Comparison of ENCODE assay signal across 14 cellular contexts in the genomic region with DNA sequence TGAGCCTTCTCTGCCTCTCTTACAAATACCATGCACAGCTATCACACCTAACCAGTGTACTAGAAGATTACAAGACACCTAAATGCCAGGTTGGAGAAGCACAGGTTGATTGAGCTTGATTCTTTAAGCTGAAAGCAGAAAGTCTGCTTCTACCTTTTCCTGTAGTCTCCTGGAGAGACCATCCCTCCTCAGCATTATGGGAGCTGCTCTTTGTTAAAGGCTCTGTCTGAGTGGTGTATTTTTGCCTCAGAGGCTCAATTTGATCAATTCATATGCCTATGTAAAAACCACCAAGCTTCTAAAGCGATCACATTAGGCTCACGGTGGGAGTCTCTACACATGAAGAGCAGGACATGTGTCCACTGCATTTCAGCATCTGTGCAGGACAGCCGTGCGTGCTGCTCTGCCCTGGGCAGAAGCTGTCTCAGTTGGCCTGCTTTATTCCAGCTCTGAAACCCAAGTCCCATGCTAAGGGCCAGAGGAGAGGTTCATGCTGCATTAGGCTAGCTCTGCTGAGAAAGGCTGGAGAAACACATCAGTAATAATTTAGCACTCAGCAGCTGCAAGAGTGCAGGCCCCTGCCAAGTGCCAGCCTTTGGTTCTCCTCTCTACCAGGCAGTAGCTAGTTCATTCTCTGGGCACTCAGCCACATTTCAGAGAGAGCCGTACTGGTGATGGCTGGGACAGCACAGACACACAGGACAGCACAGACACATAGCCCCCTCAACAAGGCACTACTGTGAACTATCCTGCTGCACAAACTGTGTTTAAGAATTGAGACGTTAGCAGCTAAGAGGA. TPM values are rescaled to one million over a fixed set of nuclear protein-coding genes. Genes with fewer than 3 reads are reported as not detected.
DNase-seq lines count a peak whose midpoint lies in the region; ATAC-seq and TF ChIP-seq lines count a peak whose summit lies in the region.
"Had no signal": no experiment of that assay in that cellular context is flagged by ENCODE, and none has a peak within 500 bp of the region (broad histone marks: within the 10 kb centered on the region; RNA-seq: fewer than 3 reads in every experiment).

No MANE protein-coding gene starts in this region.

- H3K27me3 Mint-ChIP-seq in nephron progenitor cell (ENCODE audit: low read depth, poor library complexity) = peaks cover 4% of the 10 kb centered on the region
- H3K27me3 Mint-ChIP-seq: activated naive CD4-positive, alpha-beta T cell treated with anti-CD3 and anti-CD28 coated beads, Interleukin-2, amount 10 ng/mL, durations not matched to agents 7 days and 5 days had no signal

- no peak overlapping the region for H3K4me3 ChIP-seq in BE2C (ENCODE audit: low read depth, low read length)
- no peak overlapping the region for H3K4me3 ChIP-seq in hepatocyte
- no peak overlapping the region for H3K4me3 ChIP-seq in transverse colon
- H3K4me3 ChIP-seq: BLaER1 treated with 17β-estradiol and CSF1 and Interleukin-3, amounts not matched to agents 10 nM and 100 nM; GM23248 had no signal

- no peaks in the 10 kb centered on the region for H3K9me3 Mint-ChIP-seq in nephron progenitor cell
- H3K9me3 Mint-ChIP-seq: activated naive CD4-positive, alpha-beta T cell treated with anti-CD3 and anti-CD28 coated beads, Interleukin-2, amount 10 ng/mL, durations not matched to agents 7 days and 5 days had no signal

- H2AFZ ChIP-seq in hepatocyte = no peak overlapping the region
- H2AFZ ChIP-seq: GM23248 had no signal

- intact Hi-C loops in transverse colon (cut with DNase I; ENCODE audit: low total_unique reads) = no loop called here

- H3K4me2 ChIP-seq in hepatocyte = no peak overlapping the region
- H3K4me2 ChIP-seq: BLaER1 treated with 17β-estradiol and CSF1 and Interleukin-3, amounts not matched to agents 10 nM and 100 nM had no signal

- TF ChIP-seq POLR2A in transverse colon (IDR thresholded peaks at IDR 0.05) = no peak

- H3K9me3 ChIP-seq in BE2C (no peaks in the 10 kb centered on the region), hepatocyte (ENCODE audit: low read depth) (no peaks in the 10 kb centered on the region), transverse colon (no peaks in the 10 kb centered on the region)
- H3K9me3 ChIP-seq: BLaER1 treated with 17β-estradiol and CSF1 and Interleukin-3, amounts not matched to agents 10 nM and 100 nM had no signal

- H3K27me3 ChIP-seq in BE2C (no peaks in the 10 kb centered on the region), hepatocyte (no peaks in the 10 kb centered on the region), transverse colon (no peaks in the 10 kb centered on the region)
- H3K27me3 ChIP-seq: BLaER1 treated with 17β-estradiol and CSF1 and Interleukin-3, amounts not matched to agents 10 nM and 100 nM had no signal

- in situ Hi-C loops in transverse colon (cut with MboI; ENCODE audit: low pct_ligation_motif_present in 1 of 4, low pct_unique_long_range_greater_than_20kb in 1 of 4, low sequenced_read_pairs in 3 of 4) = no loop called here

- DNase-seq in BE2C (peak; percentile 79), NCI-H2081 (lab: John Stamatoyannopoulos, UW) (peak; percentile 47 to 88), cerebellar cortex (ENCODE audit: low spot score) (peak; percentile 71), nephron progenitor cell (no peak), hepatocyte (ENCODE audit: low spot score) (no peak), transverse colon (no peak), NCI-H1048 (lab: John Stamatoyannopoulos, UW) (no peak)
- DNase-seq: activated naive CD4-positive, alpha-beta T cell treated with anti-CD3 and anti-CD28 coated beads, Interleukin-2, amount 10 ng/mL, durations not matched to agents 7 days and 5 days; GM23248; mammary epithelial cell had no signal

- H3K4me1 ChIP-seq in BE2C = peaks cover 19% of the 10 kb centered on the region
- H3K4me1 ChIP-seq in hepatocyte (ENCODE audit: insufficient read depth) = peaks cover 8% of the 10 kb centered on the region
- H3K4me1 ChIP-seq in transverse colon = no peaks in the 10 kb centered on the region
- H3K4me1 ChIP-seq: BLaER1 treated with 17β-estradiol and CSF1 and Interleukin-3, amounts not matched to agents 10 nM and 100 nM had no signal

- peak overlapping the region; percentile 95 for H3K27ac Mint-ChIP-seq in nephron progenitor cell
- H3K27ac Mint-ChIP-seq: activated naive CD4-positive, alpha-beta T cell treated with anti-CD3 and anti-CD28 coated beads, Interleukin-2, amount 10 ng/mL, durations not matched to agents 7 days and 5 days had no signal

- no peak for TF ChIP-seq CTCF in BE2C (IDR thresholded peaks at IDR 0.05; ENCODE audit: low read depth, low read length)
- TF ChIP-seq CTCF in nephron progenitor cell (IDR thresholded peaks at IDR 0.05) = no peak
- no peak for TF ChIP-seq CTCF in hepatocyte (IDR thresholded peaks at IDR 0.05; ENCODE audit: poor library complexity)
- no peak for TF ChIP-seq CTCF in transverse colon (IDR thresholded peaks at IDR 0.05)

- no peak overlapping the region for H3K4me3 Mint-ChIP-seq in nephron progenitor cell
- H3K4me3 Mint-ChIP-seq: activated naive CD4-positive, alpha-beta T cell treated with anti-CD3 and anti-CD28 coated beads, Interleukin-2, amount 10 ng/mL, durations not matched to agents 7 days and 5 days had no signal

- no peaks in the 10 kb centered on the region for H4K20me1 ChIP-seq in hepatocyte (ENCODE audit: insufficient read depth, poor library complexity, severe bottlenecking)
- H4K20me1 ChIP-seq: BLaER1 treated with 17β-estradiol and CSF1 and Interleukin-3, amounts not matched to agents 10 nM and 100 nM had no signal

- H3K36me3 ChIP-seq in BE2C (no peaks in the 10 kb centered on the region), hepatocyte (replicated peaks; ENCODE audit: insufficient read depth, low read depth) (no peaks in the 10 kb centered on the region), transverse colon (no peaks in the 10 kb centered on the region)
- H3K36me3 ChIP-seq: BLaER1 treated with 17β-estradiol and CSF1 and Interleukin-3, amounts not matched to agents 10 nM and 100 nM had no signal

- ATAC-seq in GM19395 (IDR thresholded peaks at IDR 0.05; ENCODE audit: unreplicated experiment) = no peak

- no peak for TF ChIP-seq EP300 in transverse colon (IDR thresholded peaks at IDR 0.05; ENCODE audit: low read depth)

- peaks cover 41% of the 10 kb centered on the region for H3K4me1 Mint-ChIP-seq in nephron progenitor cell
- H3K4me1 Mint-ChIP-seq: activated naive CD4-positive, alpha-beta T cell treated with anti-CD3 and anti-CD28 coated beads, Interleukin-2, amount 10 ng/mL, durations not matched to agents 7 days and 5 days had no signal

- no peaks in the 10 kb centered on the region for H3K36me3 Mint-ChIP-seq in nephron progenitor cell (ENCODE audit: low read depth)
- H3K36me3 Mint-ChIP-seq: activated naive CD4-positive, alpha-beta T cell treated with anti-CD3 and anti-CD28 coated beads, Interleukin-2, amount 10 ng/mL, durations not matched to agents 7 days and 5 days had no signal

- H3K27ac ChIP-seq in hepatocyte (no peak overlapping the region), transverse colon (no peak overlapping the region)
- H3K27ac ChIP-seq: BLaER1 treated with 17β-estradiol and CSF1 and Interleukin-3, amounts not matched to agents 10 nM and 100 nM; epithelial cell of prostate; GM23248; VCaP had no signal

- H3K9me2 ChIP-seq in hepatocyte (replicated peaks; ENCODE audit: insufficient read depth) = no peaks in the 10 kb centered on the region

- 77% methylated on average over 6 of the region's 6 CpGs for WGBS in hepatocyte (ENCODE audit: low lambda C conversion rate, missing lambda C conversion rate)
- WGBS in transverse colon (ENCODE audit: low coverage in 1 of 2), 2 donors = 31 to 71% methylated on average over 2 to 6 of the region's 6 CpGs

- no peaks in the 10 kb centered on the region for H3K79me2 ChIP-seq in hepatocyte

RNA-seq across cellular contexts. Expression of gene TMEM167A, which starts 41.6 kb away (rescaled TPM):
- 55.6 TPM for polyA plus RNA-seq in BE2C (2012; ENCODE audit: insufficient read depth, insufficient read length, low read depth)
- total RNA-seq in hepatocyte = 130 and 174 TPM in 2 replicates
- polyA plus RNA-seq in hepatocyte = 137 and 140 TPM in 2 replicates
- total RNA-seq in transverse colon = 10 to 100 TPM in 3 of 4 donors, 1 to 10 TPM in 1; 7.0 to 42.9 (median 32.4) TPM

RNA-seq across cellular contexts. Expression of gene XRCC4, which starts 41.8 kb away (rescaled TPM):
- polyA plus RNA-seq in BE2C (2012; ENCODE audit: insufficient read depth, insufficient read length, low read depth) = 3.0 TPM
- total RNA-seq in hepatocyte = 21.2 and 21.5 TPM in 2 replicates
- polyA plus RNA-seq in hepatocyte = 12.7 and 13.8 TPM in 2 replicates
- total RNA-seq in transverse colon = 1 to 10 TPM in 2 of 4 donors, under 1 TPM in 1, not detected in 1; 0.60 to 8.1 (median 7.3) TPM

Comparison
In these comparisons a context has a peak if more than half of its experiments do, and no peak if none do; other contexts are left out.
1. DNase-seq: peak in BE2C (single experiment), NCI-H2081 (2 of 2) and cerebellar cortex (single experiment); none in nephron progenitor cell (single experiment), hepatocyte (single experiment), transverse colon (single experiment) and NCI-H1048 (single experiment).